Comparison of ENCODE assay signal across 1 cellular context in the genomic region with DNA sequence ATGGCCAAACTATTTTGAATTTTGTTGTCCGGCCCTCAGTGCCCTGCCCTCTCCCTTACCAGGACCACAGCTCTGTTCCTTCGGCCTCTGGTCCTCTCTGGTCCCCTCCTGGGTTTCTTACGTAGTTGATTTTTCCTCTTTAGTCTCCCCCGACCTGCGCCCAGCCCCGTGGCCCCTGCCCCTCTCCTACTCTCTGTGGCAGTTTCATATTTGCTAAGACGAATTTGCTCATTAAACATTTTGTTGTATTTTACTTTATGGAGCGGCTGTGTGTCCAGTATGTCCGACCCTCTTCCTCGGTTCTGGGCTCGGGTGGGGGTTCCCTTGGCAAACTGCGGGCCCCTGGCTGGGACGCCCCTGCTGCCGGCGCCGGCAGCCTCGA.
TF ChIP-seq lines count a peak whose summit lies in the region.

No MANE protein-coding gene starts in this region.

TF ChIP-seq in HepG2, 621 proteins besides CTCF, POLR2A, EP300 and RAD21:
- no peak for TF ChIP-seq JARID2 (CRISPR knock-in tag; IDR thresholded peaks at IDR 0.05; ENCODE audit: insufficient replicate concordance)
- TF ChIP-seq, protein P1, sequence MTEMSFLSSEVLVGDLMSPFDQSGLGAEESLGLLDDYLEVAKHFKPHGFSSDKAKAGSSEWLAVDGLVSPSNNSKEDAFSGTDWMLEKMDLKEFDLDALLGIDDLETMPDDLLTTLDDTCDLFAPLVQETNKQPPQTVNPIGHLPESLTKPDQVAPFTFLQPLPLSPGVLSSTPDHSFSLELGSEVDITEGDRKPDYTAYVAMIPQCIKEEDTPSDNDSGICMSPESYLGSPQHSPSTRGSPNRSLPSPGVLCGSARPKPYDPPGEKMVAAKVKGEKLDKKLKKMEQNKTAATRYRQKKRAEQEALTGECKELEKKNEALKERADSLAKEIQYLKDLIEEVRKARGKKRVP (CRISPR knock-in tag; IDR thresholded peaks at IDR 0.05) = 0 out of 4 replicates have a peak, but pooled peaks of 1 of the 2 experiments have one; percentile 9
- no peak for TF ChIP-seq STAG1 (CRISPR knock-in tag; IDR thresholded peaks at IDR 0.05)
- TF ChIP-seq KLF9 (CRISPR knock-in tag; IDR thresholded peaks at IDR 0.05; ENCODE audit: low read depth) = no peak
